In genomic region chr14:96484391-96484790, GRCh38 we compare ENCODE assay signal across 15 cellular contexts. TPM values are rescaled to one million over a fixed set of nuclear protein-coding genes. Genes with fewer than 3 reads are reported as not detected.
DNase-seq lines count a peak whose midpoint lies in the region; ATAC-seq, FAIRE-seq and TF ChIP-seq lines count a peak whose summit lies in the region.
"Had no signal": no experiment of that assay in that cellular context is flagged by ENCODE, and none has a peak within 500 bp of the region (broad histone marks: within the 10 kb centered on the region; RNA-seq: fewer than 3 reads in every experiment).

No MANE protein-coding gene starts in this region.

- TF ChIP-seq CTCF in K562 (IDR thresholded peaks at IDR 0.05 in 2 of 3, conservative IDR thresholded peaks at IDR 0.05 in 1 of 3; ENCODE audit: insufficient read depth in 2 of 3, low read depth in 1 of 3, low read length in 3 of 3) (no peak), HepG2 (CRISPR knock-in tag; IDR thresholded peaks at IDR 0.05) (no peak)

- H3K4me2 ChIP-seq in BLaER1 treated with 17β-estradiol and CSF1 and Interleukin-3, amounts not matched to agents 10 nM and 100 nM = peak overlapping the region in 7 of 11 experiments; percentile 7 to 49 (median 26); a peak in 9 of 22 replicates
- H3K4me2 ChIP-seq in K562 (ENCODE audit: insufficient read depth, low read length) = no peak overlapping the region
- H3K4me2 ChIP-seq in HepG2 (ENCODE audit: low read depth, low read length) = no peak overlapping the region
- H3K4me2 ChIP-seq: A549, GM23338 had no signal

- H3K4me3 Mint-ChIP-seq in activated T-helper 17 cell treated with anti-CD3 and anti-CD28 coated beads, Interleukin-2, amount 50 U/mL, for 72 hours = no peak overlapping the region
- H3K4me3 Mint-ChIP-seq: CD14-positive monocyte, GM23338, IgD-negative memory B cell had no signal

- H3K9me1 ChIP-seq in K562 (ENCODE audit: control insufficient read depth, insufficient read depth, low read length) = no peaks in the 10 kb centered on the region

- no peaks in the 10 kb centered on the region for H3K4me1 Mint-ChIP-seq in activated T-helper 17 cell treated with anti-CD3 and anti-CD28 coated beads, Interleukin-2, amount 50 U/mL, for 72 hours
- H3K4me1 Mint-ChIP-seq: CD14-positive monocyte, GM23338 had no signal

- no peak overlapping the region for H3K27ac Mint-ChIP-seq in activated T-helper 17 cell treated with anti-CD3 and anti-CD28 coated beads, Interleukin-2, amount 50 U/mL, for 72 hours
- H3K27ac Mint-ChIP-seq: GM23338, IgD-negative memory B cell had no signal

- no peak for TF ChIP-seq POLR2A in K562 (conservative IDR thresholded peaks at IDR 0.05)
- TF ChIP-seq POLR2A in HepG2 (IDR thresholded peaks at IDR 0.05; ENCODE audit: insufficient read depth in 1 of 2, low read depth in 2 of 2, low read length in 2 of 2) = no peak

- BruUV-seq in K562 (replicated peaks; lab: Mats Ljungman, UMichigan) = no TSS peak
- BruUV-seq in HepG2 (replicated peaks; lab: Mats Ljungman, UMichigan) = no TSS peak

- H3K4me1 ChIP-seq in BLaER1 treated with 17β-estradiol and CSF1 and Interleukin-3, amounts not matched to agents 10 nM and 100 nM = peaks cover 6 to 36% (median 29%) of the 10 kb centered on the region in 10 experiments
- H3K4me1 ChIP-seq in K562 (replicated peaks in 1 of 2; ENCODE audit: control insufficient read depth in 2 of 2, insufficient read depth in 2 of 2, low read length in 2 of 2) = no peaks in the 10 kb centered on the region; a peak in 2 of 5 replicates
- H3K4me1 ChIP-seq in HepG2 (ENCODE audit: insufficient read depth, low read length) = peaks cover 23% of the 10 kb centered on the region
- H3K4me1 ChIP-seq: A549, BE2C had no signal

- CTCF ChIA-PET in K562 (lab: Yijun Ruan, JAX; ENCODE audit: low intra/inter-chr PET ratio) (no interaction called here), HepG2 (lab: Yijun Ruan, JAX; ENCODE audit: low intra/inter-chr PET ratio, low total read pairs) (no interaction called here)

- 0% methylated on average over 1 of the region's 1 CpG for WGBS in K562 (ENCODE audit: insufficient coverage, low coverage, missing lambda C conversion rate)
- 88% methylated on average over 1 of the region's 1 CpG for WGBS in HepG2 (ENCODE audit: low lambda C conversion rate)

- FAIRE-seq in K562 (lab: Jason Lieb, UNC) (no peak), HepG2 (lab: Jason Lieb, UNC) (no peak)
- FAIRE-seq: A549, GM12878, GM18507 had no signal

- peaks cover 16% of the 10 kb centered on the region for H3K27me3 Mint-ChIP-seq in activated T-helper 17 cell treated with anti-CD3 and anti-CD28 coated beads, Interleukin-2, amount 50 U/mL, for 72 hours

- POLR2A ChIA-PET in K562 (lab: Yijun Ruan, JAX) (no interaction called here), HepG2 (lab: Yijun Ruan, JAX) (no interaction called here)

- H2AFZ ChIP-seq in K562 (ENCODE audit: low read depth, low read length) (no peak overlapping the region), HepG2 (ENCODE audit: low read length) (no peak overlapping the region)
- H2AFZ ChIP-seq: GM23338 had no signal

- in situ Hi-C loops in K562 (cut with MboI) = no loop called here
- in situ Hi-C loops in HepG2 (cut with HindIII; ENCODE audit: extremely low pct_ligation_motif_present, low pct_unique_long_range_greater_than_20kb) = no loop called here

- intact Hi-C loops in K562 (cut with micrococcal nuclease) = no loop called here
- intact Hi-C loops in HepG2 (cut with micrococcal nuclease; ENCODE audit: unreplicated experiment) = no loop called here

- no peaks in the 10 kb centered on the region for H3K27me3 ChIP-seq in BLaER1 treated with 17β-estradiol and CSF1 and Interleukin-3, amounts not matched to agents 10 nM and 100 nM
- H3K27me3 ChIP-seq in K562 (ENCODE audit: control insufficient read depth in 2 of 2, insufficient read depth in 2 of 2, low read length in 2 of 2) = peaks cover 0 to 9% of the 10 kb centered on the region in 2 experiments; a peak in 3 of 5 replicates
- H3K27me3 ChIP-seq in HepG2 (ENCODE audit: control insufficient read depth in 1 of 2, insufficient read depth in 2 of 2, low read length in 2 of 2) = no peaks in the 10 kb centered on the region
- H3K27me3 ChIP-seq: BE2C had no signal

- no peak for TF ChIP-seq EP300 in K562 (IDR thresholded peaks at IDR 0.05; ENCODE audit: low read length)
- no peak for TF ChIP-seq EP300 in HepG2 (IDR thresholded peaks at IDR 0.05; ENCODE audit: low read depth in 2 of 2, low read length in 2 of 2)
- TF ChIP-seq EP300 in HepG2 (CRISPR knock-in tag; IDR thresholded peaks at IDR 0.05; ENCODE audit: borderline replicate concordance) = no peak

- H3K9me3 Mint-ChIP-seq in activated T-helper 17 cell treated with anti-CD3 and anti-CD28 coated beads, Interleukin-2, amount 50 U/mL, for 72 hours = no peaks in the 10 kb centered on the region
- H3K9me3 Mint-ChIP-seq: GM23338 had no signal

- DNase-seq in M059J (ENCODE audit: low read depth) = peak; percentile 9
- DNase-seq in K562 (ENCODE audit: extremely low read depth in 1 of 4, low spot score in 3 of 4) = no peak
- no peak for DNase-seq in HepG2 (ENCODE audit: low spot score)
- no peak for DNase-seq in inferior parietal cortex (ENCODE audit: extremely low spot score)
- DNase-seq: BE2C, H7 had no signal

- no peaks in the 10 kb centered on the region for H4K20me1 ChIP-seq in BLaER1 treated with 17β-estradiol and CSF1 and Interleukin-3, amounts not matched to agents 10 nM and 100 nM
- no peaks in the 10 kb centered on the region for H4K20me1 ChIP-seq in K562 (replicated peaks; ENCODE audit: control insufficient read depth, insufficient read depth, low read length)
- no peaks in the 10 kb centered on the region for H4K20me1 ChIP-seq in HepG2 (ENCODE audit: insufficient read depth, low read length)

- no peak overlapping the region for H3K9ac ChIP-seq in BLaER1 treated with 17β-estradiol and CSF1 and Interleukin-3, amounts not matched to agents 10 nM and 100 nM
- no peak overlapping the region for H3K9ac ChIP-seq in K562 (ENCODE audit: insufficient read depth in 1 of 2, low read depth in 2 of 2, low read length in 2 of 2)
- no peak overlapping the region for H3K9ac ChIP-seq in HepG2 (ENCODE audit: insufficient read depth, low read depth, low read length)

- H3K27ac ChIP-seq in BLaER1 treated with 17β-estradiol and CSF1 and Interleukin-3, amounts not matched to agents 10 nM and 100 nM = peak overlapping the region in 3 of 11 experiments; percentile 1 to 12 (median 6); a peak in 3 of 22 replicates
- H3K27ac ChIP-seq in K562 (ENCODE audit: extremely low read depth, low read depth, low read length) (no peak overlapping the region), HepG2 (ENCODE audit: extremely low read length, insufficient read depth, low read length) (no peak overlapping the region)
- H3K27ac ChIP-seq: A549 had no signal

- H3K36me3 Mint-ChIP-seq in activated T-helper 17 cell treated with anti-CD3 and anti-CD28 coated beads, Interleukin-2, amount 50 U/mL, for 72 hours (ENCODE audit: low read depth) = no peaks in the 10 kb centered on the region
- H3K36me3 Mint-ChIP-seq: CD14-positive monocyte had no signal

- H3K9me3 ChIP-seq in BLaER1 treated with 17β-estradiol and CSF1 and Interleukin-3, amounts not matched to agents 10 nM and 100 nM (replicated peaks in 1 of 11) = peaks cover 0 to 6% (median 1%) of the 10 kb centered on the region in 11 experiments; a peak in 7 of 22 replicates
- H3K9me3 ChIP-seq in K562 (replicated peaks; ENCODE audit: control insufficient read depth, insufficient read depth, low read depth, low read length) (no peaks in the 10 kb centered on the region), HepG2 (ENCODE audit: low read length) (no peaks in the 10 kb centered on the region)
- H3K9me3 ChIP-seq: A549, BE2C had no signal

- no peaks in the 10 kb centered on the region for H3K79me2 ChIP-seq in K562 (ENCODE audit: control insufficient read depth, insufficient read depth, low read length)
- H3K79me2 ChIP-seq in HepG2 (ENCODE audit: insufficient read depth, low read length) = no peaks in the 10 kb centered on the region

- no peak overlapping the region for H3K4me3 ChIP-seq in BLaER1 treated with 17β-estradiol and CSF1 and Interleukin-3, amounts not matched to agents 10 nM and 100 nM
- H3K4me3 ChIP-seq in K562 (no peak overlapping the region), HepG2 (replicated peaks in 1 of 3; ENCODE audit: insufficient read depth in 1 of 3, low read depth in 2 of 3, low read length in 3 of 3) (no peak overlapping the region)
- H3K4me3 ChIP-seq: A549, GM12878, GM23338 had no signal

- no peak for ATAC-seq in K562
- no peak for ATAC-seq in HepG2
- no peak for ATAC-seq in GM19455 (IDR thresholded peaks at IDR 0.05; ENCODE audit: unreplicated experiment)
- no peak for ATAC-seq in activated T-helper 17 cell treated with anti-CD3 and anti-CD28 coated beads, Interleukin-2, amount 50 U/mL, for 72 hours (replicated peaks)
- ATAC-seq: A549, GM12878, GM23338 had no signal

- H3K36me3 ChIP-seq in BLaER1 treated with 17β-estradiol and CSF1 and Interleukin-3, amounts not matched to agents 10 nM and 100 nM = no peaks in the 10 kb centered on the region
- H3K36me3 ChIP-seq in K562 (ENCODE audit: control insufficient read depth, insufficient read depth, low read length) (no peaks in the 10 kb centered on the region), HepG2 (replicated peaks in 1 of 2; ENCODE audit: control insufficient read depth in 1 of 2, insufficient read depth in 2 of 2, low read length in 2 of 2) (no peaks in the 10 kb centered on the region)
- H3K36me3 ChIP-seq: BE2C had no signal

- no peak for TF ChIP-seq RAD21 in K562 (CRISPR knock-in tag; conservative IDR thresholded peaks at IDR 0.05 in 1 of 2, IDR thresholded peaks at IDR 0.05 in 1 of 2)
- TF ChIP-seq RAD21 in HepG2 (CRISPR knock-in tag; IDR thresholded peaks at IDR 0.05) = no peak

RNA-seq across cellular contexts. Expression of gene PAPOLA, which starts 17.8 kb away (rescaled TPM):
- total RNA-seq in M059J (2014; rRNA removed; shearing (Covaris generic)) = 56.7 and 62.4 TPM in 2 replicates
- 103 and 354 TPM in 2 replicates for total RNA-seq in K562 (2011; cell fraction: chromatin; rRNA removed; ENCODE audit: low replicate concordance)
- total RNA-seq in K562 (2011; cell fraction: nucleolus; rRNA removed) = 51.4 and 78.0 TPM in 2 replicates
- 169 and 319 TPM in 2 replicates for total RNA-seq in K562 (2011; cell fraction: nucleoplasm; rRNA removed)
- total RNA-seq in K562 (2014; rRNA removed) (61.9 and 80.9 TPM in 2 replicates), K562 (2014; rRNA removed; fragmentation: Illumina TruSeq; extraction: Trizol) (95.8 and 110 TPM in 2 replicates), K562 (2015; rRNA removed; fragmentation: Illumina TruSeq; extraction: Trizol) (83.5 and 95.9 TPM in 2 replicates), K562 (2021) (135 and 139 TPM in 2 replicates), HepG2 (2016; rRNA removed; fragmentation: Illumina TruSeq; extraction: Trizol) (103 and 179 TPM in 2 replicates)
- polyA plus RNA-seq in K562 (2011; rRNA removed) (154 and 199 TPM in 2 replicates), K562 (2014; fragmentation: Illumina TruSeq; extraction: Trizol) (111 and 143 TPM in 2 replicates), K562 (2014; fragmentation: Nextera tagmentation; extraction: Ambion mirVana) (10 to 100 TPM; 51.1 to 51.5 TPM), K562 (2014; rRNA removed) (73.2 and 83.1 TPM in 2 replicates), HepG2 (2011; rRNA removed) (127 and 151 TPM in 2 replicates)
- 90.9 and 95.9 TPM in 2 replicates for polyA plus RNA-seq in K562 (2011; cell fraction: cytosol; rRNA removed)
- polyA plus RNA-seq in K562 (2011; cell fraction: nucleus; rRNA removed) = 82.8 and 107 TPM in 2 replicates
- 83.1 and 85.3 TPM in 2 replicates for polyA plus RNA-seq in K562 (2012)
- 306 and 307 TPM in 2 replicates for polyA minus RNA-seq in K562 (2011; rRNA and poly(A)+ RNA removed)
- 83.0 and 122 TPM in 2 replicates for polyA minus RNA-seq in K562 (2011; cell fraction: cytosol; rRNA and poly(A)+ RNA removed)
- polyA minus RNA-seq in K562 (2011; cell fraction: nucleus; rRNA and poly(A)+ RNA removed) = 103 and 206 TPM in 2 replicates
- total RNA-seq in HepG2 (2016; cell fraction: cytosol; rRNA removed; fragmentation: Illumina TruSeq; extraction: Trizol; ENCODE audit: low read depth) = 63.8 and 72.8 TPM in 2 replicates
- total RNA-seq in HepG2 (2016; cell fraction: insoluble cytoplasmic fraction; rRNA removed; fragmentation: Illumina TruSeq; extraction: Trizol) = 103 and 174 TPM in 2 replicates
- 148 and 162 TPM in 2 replicates for total RNA-seq in HepG2 (2016; cell fraction: membrane; rRNA removed; fragmentation: Illumina TruSeq; extraction: Trizol)
- total RNA-seq in HepG2 (2016; cell fraction: nucleus; rRNA removed; fragmentation: Illumina TruSeq; extraction: Trizol) = 157 and 160 TPM in 2 replicates
- polyA plus RNA-seq in HepG2 (2011; cell fraction: cytosol; rRNA removed) = 90.5 and 106 TPM in 2 replicates
- polyA plus RNA-seq in HepG2 (2011; cell fraction: nucleus; rRNA removed) = 111 and 128 TPM in 2 replicates
- polyA plus RNA-seq in HepG2 (2012) = 97.3 and 113 TPM in 2 replicates
- polyA plus RNA-seq in HepG2 (2016; cell fraction: cytosol; fragmentation: Illumina TruSeq; extraction: Trizol; ENCODE audit: low read depth) = 254 and 256 TPM in 2 replicates
- polyA plus RNA-seq in HepG2 (2016; cell fraction: insoluble cytoplasmic fraction; fragmentation: Illumina TruSeq; extraction: Trizol; ENCODE audit: low read depth) = 222 and 230 TPM in 2 replicates
- 209 and 213 TPM in 2 replicates for polyA plus RNA-seq in HepG2 (2016; cell fraction: membrane; fragmentation: Illumina TruSeq; extraction: Trizol; ENCODE audit: low read depth)
- 138 and 150 TPM in 2 replicates for polyA plus RNA-seq in HepG2 (2016; cell fraction: nucleus; fragmentation: Illumina TruSeq; extraction: Trizol; ENCODE audit: insufficient read depth, low read depth)
- polyA minus RNA-seq in HepG2 (2011; rRNA and poly(A)+ RNA removed; ENCODE audit: low replicate concordance) = 112 and 201 TPM in 2 replicates
- polyA minus RNA-seq in HepG2 (2011; cell fraction: cytosol; rRNA and poly(A)+ RNA removed) = 122 and 130 TPM in 2 replicates
- 393 and 448 TPM in 2 replicates for polyA minus RNA-seq in HepG2 (2011; cell fraction: nucleus; rRNA and poly(A)+ RNA removed)
- total RNA-seq in activated T-helper 17 cell treated with anti-CD3 and anti-CD28 coated beads, Interleukin-2, amount 50 U/mL, for 72 hours = 100 to 1,000 TPM; 163 to 255 TPM

Comparison
In these comparisons a context has a peak if more than half of its experiments do, and no peak if none do; other contexts are left out.
1. H3K4me2 ChIP-seq: peak in BLaER1 treated with 17β-estradiol and CSF1 and Interleukin-3, amounts not matched to agents 10 nM and 100 nM (7 of 11); none in K562 (single experiment) and HepG2 (single experiment).